1 cellular context compared by ENCODE assay signal in the genomic region with DNA sequence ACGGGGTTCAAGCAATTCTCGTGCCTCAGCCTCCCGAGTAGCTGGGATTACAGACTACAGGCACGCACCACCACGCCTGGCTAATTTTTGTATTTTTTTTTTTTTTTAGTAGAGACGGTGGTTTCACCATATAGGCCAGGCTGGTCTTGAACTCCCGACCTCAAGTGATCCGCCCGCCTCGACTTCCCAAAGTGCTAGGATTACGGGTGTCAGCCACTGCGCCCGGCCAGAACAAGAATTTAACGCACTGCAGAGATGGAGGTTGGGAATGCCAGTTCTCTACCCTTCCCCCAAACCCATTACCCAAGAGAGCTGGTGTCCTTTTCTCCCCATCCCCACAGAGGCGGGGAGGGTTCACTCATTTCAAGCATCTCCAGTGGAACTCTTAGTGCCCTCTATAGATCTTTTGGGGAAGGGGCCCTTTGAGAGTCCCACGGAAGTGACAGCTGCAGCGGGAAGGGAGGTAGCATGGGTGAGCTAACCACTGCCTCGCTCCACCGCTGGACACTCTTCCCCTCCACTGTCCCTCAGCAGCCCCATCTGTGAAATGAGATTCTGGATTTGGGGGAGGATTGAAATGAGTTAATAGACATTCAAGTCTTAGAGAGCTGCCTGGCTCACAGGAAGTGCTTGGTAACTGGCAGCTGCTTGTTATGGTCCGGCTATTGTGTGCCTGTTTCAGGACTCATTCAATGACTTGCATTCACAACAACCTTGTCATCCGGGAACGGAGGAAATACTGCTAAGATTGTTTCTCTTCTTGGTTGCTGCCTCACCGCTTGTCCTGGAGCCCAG.
A peak's percentile ranks its signal among the peaks of the same experiment; 100 is the strongest.
TF ChIP-seq lines count a peak whose summit lies in the region.

No MANE protein-coding gene starts in this region.

TF ChIP-seq in GM12878, 131 proteins besides CTCF, POLR2A, EP300 and RAD21:
- TF ChIP-seq IKZF1 (conservative IDR thresholded peaks at IDR 0.05) = 0 out of 2 replicates have a peak, but pooled peaks have one; percentile 10
- peak; percentile 26 to 62; a peak in 2 of 4 replicates for TF ChIP-seq SRF (IDR thresholded peaks at IDR 0.05; ENCODE audit: low read depth in 2 of 2, low read length in 2 of 2)
- TF ChIP-seq SPI1 (IDR thresholded peaks at IDR 0.05; ENCODE audit: borderline replicate concordance, insufficient read depth, low read depth, low read length) = 0 out of 2 replicates have a peak, but pooled peaks have one; percentile 1
- TF ChIP-seq, protein P1, sequence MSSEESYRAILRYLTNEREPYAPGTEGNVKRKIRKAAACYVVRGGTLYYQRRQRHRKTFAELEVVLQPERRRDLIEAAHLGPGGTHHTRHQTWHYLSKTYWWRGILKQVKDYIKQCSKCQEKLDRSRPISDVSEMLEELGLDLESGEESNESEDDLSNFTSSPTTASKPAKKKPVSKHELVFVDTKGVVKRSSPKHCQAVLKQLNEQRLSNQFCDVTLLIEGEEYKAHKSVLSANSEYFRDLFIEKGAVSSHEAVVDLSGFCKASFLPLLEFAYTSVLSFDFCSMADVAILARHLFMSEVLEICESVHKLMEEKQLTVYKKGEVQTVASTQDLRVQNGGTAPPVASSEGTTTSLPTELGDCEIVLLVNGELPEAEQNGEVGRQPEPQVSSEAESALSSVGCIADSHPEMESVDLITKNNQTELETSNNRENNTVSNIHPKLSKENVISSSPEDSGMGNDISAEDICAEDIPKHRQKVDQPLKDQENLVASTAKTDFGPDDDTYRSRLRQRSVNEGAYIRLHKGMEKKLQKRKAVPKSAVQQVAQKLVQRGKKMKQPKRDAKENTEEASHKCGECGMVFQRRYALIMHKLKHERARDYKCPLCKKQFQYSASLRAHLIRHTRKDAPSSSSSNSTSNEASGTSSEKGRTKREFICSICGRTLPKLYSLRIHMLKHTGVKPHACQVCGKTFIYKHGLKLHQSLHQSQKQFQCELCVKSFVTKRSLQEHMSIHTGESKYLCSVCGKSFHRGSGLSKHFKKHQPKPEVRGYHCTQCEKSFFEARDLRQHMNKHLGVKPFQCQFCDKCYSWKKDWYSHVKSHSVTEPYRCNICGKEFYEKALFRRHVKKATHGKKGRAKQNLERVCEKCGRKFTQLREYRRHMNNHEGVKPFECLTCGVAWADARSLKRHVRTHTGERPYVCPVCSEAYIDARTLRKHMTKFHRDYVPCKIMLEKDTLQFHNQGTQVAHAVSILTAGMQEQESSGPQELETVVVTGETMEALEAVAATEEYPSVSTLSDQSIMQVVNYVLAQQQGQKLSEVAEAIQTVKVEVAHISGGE (CRISPR knock-in tag; IDR thresholded peaks at IDR 0.05) = 0 out of 2 replicates have a peak, but pooled peaks have one; percentile 13
- no peak for TF ChIP-seq CBX3 (IDR thresholded peaks at IDR 0.05; ENCODE audit: borderline replicate concordance, low read depth)
- no peak for TF ChIP-seq TARDBP (IDR thresholded peaks at IDR 0.05; ENCODE audit: borderline replicate concordance)
- 0 out of 2 replicates have a peak, but pooled peaks have one; percentile 16 for TF ChIP-seq RUNX3 (IDR thresholded peaks at IDR 0.05; ENCODE audit: low read length)
- TF ChIP-seq EED (IDR thresholded peaks at IDR 0.05; ENCODE audit: low read depth) = peak; percentile 34
- no peak for TF ChIP-seq MYC (IDR thresholded peaks at IDR 0.05; ENCODE audit: insufficient read depth, insufficient read length, insufficient replicate concordance, low read length, severe bottlenecking)
- 0 out of 2 replicates have a peak, but pooled peaks have one; percentile 43 for TF ChIP-seq TCF12 (IDR thresholded peaks at IDR 0.05; ENCODE audit: low read depth, low read length)
- TF ChIP-seq IKZF2 (IDR thresholded peaks at IDR 0.05) = peak in 1 of 2 experiments; percentile 17; a peak in 1 of 4 replicates
- no peak for TF ChIP-seq ESRRA (IDR thresholded peaks at IDR 0.05; ENCODE audit: low read length)
- peak; percentile 51 for TF ChIP-seq PKNOX1 (IDR thresholded peaks at IDR 0.05)
- TF ChIP-seq TCF3 (IDR thresholded peaks at IDR 0.05; ENCODE audit: borderline replicate concordance, insufficient read depth, low read depth, low read length) = 0 out of 2 replicates have a peak, but pooled peaks have one; percentile 43
- TF ChIP-seq PBX3 (IDR thresholded peaks at IDR 0.05; ENCODE audit: insufficient replicate concordance, low read depth, low read length) = peak; percentile 14
